In genomic region chr13:94858856-94859811, GRCh38 we compare ENCODE assay signal across 14 cellular contexts.
A peak's percentile ranks its signal among the peaks of the same experiment; 100 is the strongest.
DNase-seq lines count a peak whose midpoint lies in the region; ATAC-seq, FAIRE-seq and TF ChIP-seq lines count a peak whose summit lies in the region.
"Had no signal": no experiment of that assay in that cellular context is flagged by ENCODE, and none has a peak within 500 bp of the region (broad histone marks: within the 10 kb centered on the region; RNA-seq: fewer than 3 reads in every experiment).

No MANE protein-coding gene starts in this region.

- H3K9ac ChIP-seq in liver (ENCODE audit: low read depth in 1 of 2, low read length in 2 of 2) (no peak overlapping the region), HepG2 (ENCODE audit: insufficient read depth, low read depth, low read length) (no peak overlapping the region)

- H3K4me1 ChIP-seq in liver (ENCODE audit: control insufficient read depth in 4 of 4, insufficient read depth in 4 of 4, low read length in 3 of 4), result peaks cover 0 to 9% (median 0%) of the 10 kb centered on the region in 4 donors
- no peaks in the 10 kb centered on the region for H3K4me1 ChIP-seq in HepG2 (ENCODE audit: insufficient read depth, low read length)
- H3K4me1 ChIP-seq in heart right ventricle, result peaks cover 0 to 31% (median 0%) of the 10 kb centered on the region in 9 donors
- no peaks in the 10 kb centered on the region for H3K4me1 ChIP-seq in foreskin keratinocyte

- H3K79me2 ChIP-seq in HepG2 (ENCODE audit: insufficient read depth, low read length), result no peaks in the 10 kb centered on the region

- ATAC-seq in HepG2 (no peak), heart right ventricle (peak; percentile 61 to 94 (median 87)), GM18909 (IDR thresholded peaks at IDR 0.05; ENCODE audit: poor library complexity, unreplicated experiment) (no peak), foreskin keratinocyte (no peak)

- 55% methylated on average over 19 of the region's 19 CpGs for WGBS in liver
- 22% methylated on average over 14 of the region's 19 CpGs for WGBS in HepG2 (ENCODE audit: low lambda C conversion rate)
- 35 to 43% methylated on average over 19 of the region's 19 CpGs for WGBS in heart right ventricle, 2 donors

- POLR2A ChIA-PET in HepG2 (lab: Yijun Ruan, JAX), result no interaction called here

- intact Hi-C loops in HepG2 (cut with micrococcal nuclease; ENCODE audit: unreplicated experiment) (no loop called here), heart right ventricle (cut with DNase I) (no loop called here)

- H3K36me3 ChIP-seq in liver (ENCODE audit: control insufficient read depth in 4 of 4, insufficient read depth in 3 of 4, low read depth in 1 of 4, low read length in 3 of 4), result no peaks in the 10 kb centered on the region
- H3K36me3 ChIP-seq in HepG2 (replicated peaks in 1 of 2; ENCODE audit: control insufficient read depth in 1 of 2, insufficient read depth in 2 of 2, low read length in 2 of 2), result no peaks in the 10 kb centered on the region
- no peaks in the 10 kb centered on the region for H3K36me3 ChIP-seq in heart right ventricle
- H3K36me3 ChIP-seq: thoracic aorta had no signal

- in situ Hi-C loops in HepG2 (cut with HindIII; ENCODE audit: extremely low pct_ligation_motif_present, low pct_unique_long_range_greater_than_20kb), result no loop called here

- H4K20me1 ChIP-seq in HepG2 (ENCODE audit: insufficient read depth, low read length), result no peaks in the 10 kb centered on the region

- H3K27me3 ChIP-seq in liver (ENCODE audit: control insufficient read depth in 4 of 4, insufficient read depth in 4 of 4, low read length in 3 of 4) (no peaks in the 10 kb centered on the region), HepG2 (ENCODE audit: control insufficient read depth in 1 of 2, insufficient read depth in 2 of 2, low read length in 2 of 2) (peaks cover 0 to 53% of the 10 kb centered on the region in 2 experiments; a peak in 4 of 5 replicates), heart right ventricle (peaks cover 0 to 4% (median 0%) of the 10 kb centered on the region in 7 donors), foreskin keratinocyte (peaks cover 15% of the 10 kb centered on the region)

- H3K27ac ChIP-seq in liver (ENCODE audit: low read depth in 1 of 2, low read length in 2 of 2) (peak overlapping the region in 1 of 2 donors; percentile 16), HepG2 (ENCODE audit: extremely low read length, insufficient read depth, low read length) (no peak overlapping the region), heart right ventricle (no peak overlapping the region), foreskin keratinocyte (no peak overlapping the region)
- H3K27ac ChIP-seq: thoracic aorta had no signal

- no TSS peak for BruUV-seq in HepG2 (replicated peaks; lab: Mats Ljungman, UMichigan)

- no peaks in the 10 kb centered on the region for H3K9me3 ChIP-seq in liver (ENCODE audit: control insufficient read depth in 4 of 4, low read length in 3 of 4)
- no peaks in the 10 kb centered on the region for H3K9me3 ChIP-seq in HepG2 (ENCODE audit: low read length)
- no peaks in the 10 kb centered on the region for H3K9me3 ChIP-seq in heart right ventricle
- H3K9me3 ChIP-seq: thoracic aorta had no signal

- H2AFZ ChIP-seq in HepG2 (ENCODE audit: low read length), result no peak overlapping the region

- TF ChIP-seq EP300 in HepG2 (IDR thresholded peaks at IDR 0.05; ENCODE audit: low read depth in 2 of 2, low read length in 2 of 2) (no peak), HepG2 (CRISPR knock-in tag; IDR thresholded peaks at IDR 0.05; ENCODE audit: borderline replicate concordance) (no peak)

- DNase-seq in HepG2 (ENCODE audit: low spot score) (no peak), heart right ventricle (peak; percentile 59 to 66), occipital lobe (lab: John Stamatoyannopoulos, UW) (peak; percentile 48), NCI-H187 treated with DMSO at 0.1 percent for 48 hours (lab: John Stamatoyannopoulos, UW) (no peak), foreskin keratinocyte (no peak)
- no peak for DNase-seq in activated CD8-positive, alpha-beta memory T cell treated with anti-CD3 and anti-CD28 coated beads, Interleukin-2, amount 50 U/mL, for 48 hours
- DNase-seq: KG1; kidney glomerular epithelial cell; NCI-H774; stimulated activated CD4-positive, alpha-beta T cell treated with anti-CD3 and anti-CD28 coated beads, Interleukin-15, amount 100 ng/mL, for 24 hours had no signal

- FAIRE-seq in HepG2 (lab: Jason Lieb, UNC), result no peak

- peak in 1 of 2 donors; percentile 17 for TF ChIP-seq RAD21 in liver (IDR thresholded peaks at IDR 0.05)
- TF ChIP-seq RAD21 in HepG2 (CRISPR knock-in tag; IDR thresholded peaks at IDR 0.05), result no peak

- no peak for TF ChIP-seq POLR2A in HepG2 (IDR thresholded peaks at IDR 0.05; ENCODE audit: insufficient read depth in 1 of 2, low read depth in 2 of 2, low read length in 2 of 2)

- TF ChIP-seq CTCF in liver (IDR thresholded peaks at IDR 0.05; ENCODE audit: low read depth, low read length, missing input control), result no peak
- no peak for TF ChIP-seq CTCF in HepG2 (CRISPR knock-in tag; IDR thresholded peaks at IDR 0.05)
- no peak for TF ChIP-seq CTCF in heart right ventricle (IDR thresholded peaks at IDR 0.05)
- no peak for TF ChIP-seq CTCF in foreskin keratinocyte (conservative IDR thresholded peaks at IDR 0.05)

- no peak overlapping the region for H3K4me3 ChIP-seq in liver (ENCODE audit: low read depth in 1 of 3, low read length in 3 of 3)
- H3K4me3 ChIP-seq in HepG2 (replicated peaks in 1 of 3; ENCODE audit: insufficient read depth in 1 of 3, low read depth in 2 of 3, low read length in 3 of 3), result no peak overlapping the region
- no peak overlapping the region for H3K4me3 ChIP-seq in heart right ventricle
- H3K4me3 ChIP-seq: coronary artery, thoracic aorta had no signal

- CTCF ChIA-PET in HepG2 (lab: Yijun Ruan, JAX; ENCODE audit: low intra/inter-chr PET ratio, low total read pairs), result no interaction called here

- no peak overlapping the region for H3K4me2 ChIP-seq in HepG2 (ENCODE audit: low read depth, low read length)

TF ChIP-seq in liver, 16 proteins besides CTCF, POLR2A, EP300 and RAD21:
- TF ChIP-seq RXRA (IDR thresholded peaks at IDR 0.05) (peak in 1 of 2 donors; percentile 17), SP1 (IDR thresholded peaks at IDR 0.05) (peak; percentile 29), NR2F2 (IDR thresholded peaks at IDR 0.05) (peak; percentile 72), JUND (IDR thresholded peaks at IDR 0.05) (no peak), FOXA1 (IDR thresholded peaks at IDR 0.05) (no peak)

TF ChIP-seq in HepG2, 621 proteins besides CTCF, POLR2A, EP300 and RAD21:
- no peak for TF ChIP-seq RBFOX2 (IDR thresholded peaks at IDR 0.05; ENCODE audit: low read depth, low read length)
TF ChIP-seq in HepG2: peak in this region for 0.

Comparison
In these comparisons a context has a peak if more than half of its experiments do, and no peak if none do; other contexts are left out.
1. ATAC-seq: peak in heart right ventricle (8 of 8); none in HepG2 (single experiment), GM18909 (single experiment) and foreskin keratinocyte (single experiment).
2. DNase-seq: peak in heart right ventricle (2 of 2) and occipital lobe (single experiment); none in HepG2 (single experiment), NCI-H187 treated with DMSO at 0.1 percent for 48 hours (single experiment), activated CD8-positive, alpha-beta memory T cell treated with anti-CD3 and anti-CD28 coated beads, Interleukin-2, amount 50 U/mL, for 48 hours (single experiment) and foreskin keratinocyte (0 of 2).